In genomic region chr7:106717997-106718871, GRCh38 we compare ENCODE assay signal across 1 cellular context.
A peak's percentile ranks its signal among the peaks of the same experiment; 100 is the strongest.
TF ChIP-seq lines count a peak whose summit lies in the region.

No MANE protein-coding gene starts in this region.

TF ChIP-seq in K562, 482 proteins besides CTCF, POLR2A, EP300 and RAD21 (continued from another document and continues in another):
- TF ChIP-seq GATAD2B (IDR thresholded peaks at IDR 0.05; ENCODE audit: borderline replicate concordance) (peak; percentile 91; the same call in 1 of the 2 replicates), HSF4 (CRISPR knock-in tag; IDR thresholded peaks at IDR 0.05; ENCODE audit: borderline replicate concordance) (no peak), CREB1 (IDR thresholded peaks at IDR 0.05) (no peak), CREB1 (CRISPR knock-in tag; IDR thresholded peaks at IDR 0.05) (no peak), ZNF282 (CRISPR knock-in tag; IDR thresholded peaks at IDR 0.05) (no peak), ZNF431 (CRISPR knock-in tag; IDR thresholded peaks at IDR 0.05) (no peak), HNRNPL (IDR thresholded peaks at IDR 0.05; ENCODE audit: low read depth, low read length) (no peak), CEBPZ (IDR thresholded peaks at IDR 0.05; ENCODE audit: borderline replicate concordance, low read depth, low read length) (no peak), HIVEP1 (CRISPR knock-in tag; IDR thresholded peaks at IDR 0.05) (no peak), PATZ1 (CRISPR knock-in tag; IDR thresholded peaks at IDR 0.05; ENCODE audit: borderline replicate concordance) (no peak), LEF1 (IDR thresholded peaks at IDR 0.05) (peak; percentile 100), ZNF24 (IDR thresholded peaks at IDR 0.05) (peak; percentile 75; the same call in 1 of the 2 replicates), ZBTB12 (CRISPR knock-in tag; IDR thresholded peaks at IDR 0.05) (no peak), HDAC3 (IDR thresholded peaks at IDR 0.05; ENCODE audit: borderline replicate concordance, partially characterized antibody) (peak; percentile 86), TRIM24 (IDR thresholded peaks at IDR 0.05) (peak; percentile 89 to 96), ZNF217 (CRISPR knock-in tag; IDR thresholded peaks at IDR 0.05) (no peak), TAF15 (IDR thresholded peaks at IDR 0.05; ENCODE audit: low read depth, low read length) (no peak), HCFC1 (IDR thresholded peaks at IDR 0.05; ENCODE audit: low read depth, low read length) (no peak), ZBTB8A (IDR thresholded peaks at IDR 0.05; ENCODE audit: partially characterized antibody) (peak; percentile 12), SNIP1 (IDR thresholded peaks at IDR 0.05; ENCODE audit: low read depth) (no peak), NFRKB (IDR thresholded peaks at IDR 0.05; ENCODE audit: low read depth) (peak; percentile 78), HMGN3 (IDR thresholded peaks at IDR 0.05; ENCODE audit: borderline replicate concordance, extremely low read depth, insufficient read length, low read depth, low read length) (no peak), NBN (IDR thresholded peaks at IDR 0.05; ENCODE audit: low read depth) (peak; percentile 90), BMI1 (IDR thresholded peaks at IDR 0.05; ENCODE audit: low read length) (no peak), ATF3 (IDR thresholded peaks at IDR 0.05) (peak; percentile 93), ATF3 (CRISPR knock-in tag; conservative IDR thresholded peaks at IDR 0.05) (peak; percentile 93), SPI1 (IDR thresholded peaks at IDR 0.05; ENCODE audit: borderline replicate concordance, low read depth, low read length) (no peak), ZBTB7A (IDR thresholded peaks at IDR 0.05; ENCODE audit: borderline replicate concordance, control insufficient read depth, low read depth, low read length) (no peak), ZNF778 (CRISPR knock-in tag; IDR thresholded peaks at IDR 0.05) (no peak), XRCC3 (IDR thresholded peaks at IDR 0.05) (no peak), POU5F1 (IDR thresholded peaks at IDR 0.05; ENCODE audit: borderline replicate concordance, low read depth, low read length, partially characterized antibody) (no peak), NFATC3 (IDR thresholded peaks at IDR 0.05) (peak; percentile 93), ZNF444 (CRISPR knock-in tag; IDR thresholded peaks at IDR 0.05) (no peak), RUNX1 (IDR thresholded peaks at IDR 0.05; ENCODE audit: low read depth) (no peak), CBX3 (IDR thresholded peaks at IDR 0.05; ENCODE audit: borderline replicate concordance in 1 of 2, low read length in 2 of 2) (peak in 1 of 2 experiments; percentile 91; a peak in 1 of 3 replicates), SMAD2 (IDR thresholded peaks at IDR 0.05; ENCODE audit: low read depth, low read length) (no peak)
- TF ChIP-seq, protein P1, sequence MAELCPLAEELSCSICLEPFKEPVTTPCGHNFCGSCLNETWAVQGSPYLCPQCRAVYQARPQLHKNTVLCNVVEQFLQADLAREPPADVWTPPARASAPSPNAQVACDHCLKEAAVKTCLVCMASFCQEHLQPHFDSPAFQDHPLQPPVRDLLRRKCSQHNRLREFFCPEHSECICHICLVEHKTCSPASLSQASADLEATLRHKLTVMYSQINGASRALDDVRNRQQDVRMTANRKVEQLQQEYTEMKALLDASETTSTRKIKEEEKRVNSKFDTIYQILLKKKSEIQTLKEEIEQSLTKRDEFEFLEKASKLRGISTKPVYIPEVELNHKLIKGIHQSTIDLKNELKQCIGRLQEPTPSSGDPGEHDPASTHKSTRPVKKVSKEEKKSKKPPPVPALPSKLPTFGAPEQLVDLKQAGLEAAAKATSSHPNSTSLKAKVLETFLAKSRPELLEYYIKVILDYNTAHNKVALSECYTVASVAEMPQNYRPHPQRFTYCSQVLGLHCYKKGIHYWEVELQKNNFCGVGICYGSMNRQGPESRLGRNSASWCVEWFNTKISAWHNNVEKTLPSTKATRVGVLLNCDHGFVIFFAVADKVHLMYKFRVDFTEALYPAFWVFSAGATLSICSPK (IDR thresholded peaks at IDR 0.05; ENCODE audit: borderline replicate concordance) = no peak
- TF ChIP-seq, protein P2, sequence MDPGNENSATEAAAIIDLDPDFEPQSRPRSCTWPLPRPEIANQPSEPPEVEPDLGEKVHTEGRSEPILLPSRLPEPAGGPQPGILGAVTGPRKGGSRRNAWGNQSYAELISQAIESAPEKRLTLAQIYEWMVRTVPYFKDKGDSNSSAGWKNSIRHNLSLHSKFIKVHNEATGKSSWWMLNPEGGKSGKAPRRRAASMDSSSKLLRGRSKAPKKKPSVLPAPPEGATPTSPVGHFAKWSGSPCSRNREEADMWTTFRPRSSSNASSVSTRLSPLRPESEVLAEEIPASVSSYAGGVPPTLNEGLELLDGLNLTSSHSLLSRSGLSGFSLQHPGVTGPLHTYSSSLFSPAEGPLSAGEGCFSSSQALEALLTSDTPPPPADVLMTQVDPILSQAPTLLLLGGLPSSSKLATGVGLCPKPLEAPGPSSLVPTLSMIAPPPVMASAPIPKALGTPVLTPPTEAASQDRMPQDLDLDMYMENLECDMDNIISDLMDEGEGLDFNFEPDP (CRISPR knock-in tag; IDR thresholded peaks at IDR 0.05) = no peak
- TF ChIP-seq, protein P3, sequence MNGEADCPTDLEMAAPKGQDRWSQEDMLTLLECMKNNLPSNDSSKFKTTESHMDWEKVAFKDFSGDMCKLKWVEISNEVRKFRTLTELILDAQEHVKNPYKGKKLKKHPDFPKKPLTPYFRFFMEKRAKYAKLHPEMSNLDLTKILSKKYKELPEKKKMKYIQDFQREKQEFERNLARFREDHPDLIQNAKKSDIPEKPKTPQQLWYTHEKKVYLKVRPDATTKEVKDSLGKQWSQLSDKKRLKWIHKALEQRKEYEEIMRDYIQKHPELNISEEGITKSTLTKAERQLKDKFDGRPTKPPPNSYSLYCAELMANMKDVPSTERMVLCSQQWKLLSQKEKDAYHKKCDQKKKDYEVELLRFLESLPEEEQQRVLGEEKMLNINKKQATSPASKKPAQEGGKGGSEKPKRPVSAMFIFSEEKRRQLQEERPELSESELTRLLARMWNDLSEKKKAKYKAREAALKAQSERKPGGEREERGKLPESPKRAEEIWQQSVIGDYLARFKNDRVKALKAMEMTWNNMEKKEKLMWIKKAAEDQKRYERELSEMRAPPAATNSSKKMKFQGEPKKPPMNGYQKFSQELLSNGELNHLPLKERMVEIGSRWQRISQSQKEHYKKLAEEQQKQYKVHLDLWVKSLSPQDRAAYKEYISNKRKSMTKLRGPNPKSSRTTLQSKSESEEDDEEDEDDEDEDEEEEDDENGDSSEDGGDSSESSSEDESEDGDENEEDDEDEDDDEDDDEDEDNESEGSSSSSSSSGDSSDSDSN (IDR thresholded peaks at IDR 0.05; ENCODE audit: borderline replicate concordance in 1 of 2, low read depth in 2 of 2, low read length in 2 of 2) = no peak; a peak in 1 of 4 replicates
- TF ChIP-seq, protein P4, sequence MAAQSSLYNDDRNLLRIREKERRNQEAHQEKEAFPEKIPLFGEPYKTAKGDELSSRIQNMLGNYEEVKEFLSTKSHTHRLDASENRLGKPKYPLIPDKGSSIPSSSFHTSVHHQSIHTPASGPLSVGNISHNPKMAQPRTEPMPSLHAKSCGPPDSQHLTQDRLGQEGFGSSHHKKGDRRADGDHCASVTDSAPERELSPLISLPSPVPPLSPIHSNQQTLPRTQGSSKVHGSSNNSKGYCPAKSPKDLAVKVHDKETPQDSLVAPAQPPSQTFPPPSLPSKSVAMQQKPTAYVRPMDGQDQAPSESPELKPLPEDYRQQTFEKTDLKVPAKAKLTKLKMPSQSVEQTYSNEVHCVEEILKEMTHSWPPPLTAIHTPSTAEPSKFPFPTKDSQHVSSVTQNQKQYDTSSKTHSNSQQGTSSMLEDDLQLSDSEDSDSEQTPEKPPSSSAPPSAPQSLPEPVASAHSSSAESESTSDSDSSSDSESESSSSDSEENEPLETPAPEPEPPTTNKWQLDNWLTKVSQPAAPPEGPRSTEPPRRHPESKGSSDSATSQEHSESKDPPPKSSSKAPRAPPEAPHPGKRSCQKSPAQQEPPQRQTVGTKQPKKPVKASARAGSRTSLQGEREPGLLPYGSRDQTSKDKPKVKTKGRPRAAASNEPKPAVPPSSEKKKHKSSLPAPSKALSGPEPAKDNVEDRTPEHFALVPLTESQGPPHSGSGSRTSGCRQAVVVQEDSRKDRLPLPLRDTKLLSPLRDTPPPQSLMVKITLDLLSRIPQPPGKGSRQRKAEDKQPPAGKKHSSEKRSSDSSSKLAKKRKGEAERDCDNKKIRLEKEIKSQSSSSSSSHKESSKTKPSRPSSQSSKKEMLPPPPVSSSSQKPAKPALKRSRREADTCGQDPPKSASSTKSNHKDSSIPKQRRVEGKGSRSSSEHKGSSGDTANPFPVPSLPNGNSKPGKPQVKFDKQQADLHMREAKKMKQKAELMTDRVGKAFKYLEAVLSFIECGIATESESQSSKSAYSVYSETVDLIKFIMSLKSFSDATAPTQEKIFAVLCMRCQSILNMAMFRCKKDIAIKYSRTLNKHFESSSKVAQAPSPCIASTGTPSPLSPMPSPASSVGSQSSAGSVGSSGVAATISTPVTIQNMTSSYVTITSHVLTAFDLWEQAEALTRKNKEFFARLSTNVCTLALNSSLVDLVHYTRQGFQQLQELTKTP (IDR thresholded peaks at IDR 0.05; ENCODE audit: low read depth in 1 of 2, partially characterized antibody in 2 of 2) = peak; percentile 63 to 87
- TF ChIP-seq, protein P5, sequence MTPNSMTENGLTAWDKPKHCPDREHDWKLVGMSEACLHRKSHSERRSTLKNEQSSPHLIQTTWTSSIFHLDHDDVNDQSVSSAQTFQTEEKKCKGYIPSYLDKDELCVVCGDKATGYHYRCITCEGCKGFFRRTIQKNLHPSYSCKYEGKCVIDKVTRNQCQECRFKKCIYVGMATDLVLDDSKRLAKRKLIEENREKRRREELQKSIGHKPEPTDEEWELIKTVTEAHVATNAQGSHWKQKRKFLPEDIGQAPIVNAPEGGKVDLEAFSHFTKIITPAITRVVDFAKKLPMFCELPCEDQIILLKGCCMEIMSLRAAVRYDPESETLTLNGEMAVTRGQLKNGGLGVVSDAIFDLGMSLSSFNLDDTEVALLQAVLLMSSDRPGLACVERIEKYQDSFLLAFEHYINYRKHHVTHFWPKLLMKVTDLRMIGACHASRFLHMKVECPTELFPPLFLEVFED (CRISPR knock-in tag; conservative IDR thresholded peaks at IDR 0.05) = 0 out of 2 replicates have a peak, but pooled peaks have one; percentile 30
